18 cellular contexts compared by ENCODE assay signal in genomic region chr14:103818422-103818821, GRCh38.
"Had no signal": no experiment of that assay in that cellular context is flagged by ENCODE, and none has a peak within 500 bp of the region (broad histone marks: within the 10 kb centered on the region; RNA-seq: fewer than 3 reads in every experiment).

No MANE protein-coding gene starts in this region.

- H3K36me3 ChIP-seq: tibial nerve, vagina had no signal

- ATAC-seq: activated CD8-positive, alpha-beta memory T cell treated with anti-CD3 and anti-CD28 coated beads, Interleukin-2, amount 10 ng/mL, durations not matched to agents 7 days and 5 days had no signal

- DNase-seq: activated B cell treated with CpG ODN at 0.5 μM for 24 hours; activated CD4-positive, alpha-beta memory T cell treated with anti-CD3 and anti-CD28 coated beads, Interleukin-2, amount 10 ng/mL, durations not matched to agents 7 days and 5 days; activated CD4-positive, alpha-beta T cell treated with anti-CD3 and anti-CD28 coated beads for 48 hours; activated CD8-positive, alpha-beta memory T cell treated with anti-CD3 and anti-CD28 coated beads, Interleukin-2, amount 10 ng/mL, durations not matched to agents 7 days and 5 days; activated effector memory CD4-positive, alpha-beta T cell treated with Interleukin-2 at 50 U/mL for 16 hours; activated naive CD4-positive, alpha-beta T cell treated with anti-CD3 and anti-CD28 coated beads, Interleukin-2, amount 50 U/mL, for 16 hours; activated T-cell treated with anti-CD3 and anti-CD28 coated beads, Interleukin-2, amount 50 U/mL, for 24 hours; left cardiac atrium; midbrain; nephron progenitor cell; nucleus accumbens; stimulated activated CD4-positive, alpha-beta T cell treated with anti-CD3 and anti-CD28 coated beads, Interleukin-12 subunit alpha, Interleukin-12 subunit beta, amount 100 ng/mL, for 4 hours; stimulated activated CD4-positive, alpha-beta T cell treated with anti-CD3 and anti-CD28 coated beads, Interleukin-1b, Interleukin-23, amount 100 ng/mL, for 48 hours; stimulated activated CD8-positive, alpha-beta memory T cell treated with anti-CD3 and anti-CD28 coated beads, Interleukin-4, amount 100 ng/mL, for 48 hours; stimulated activated naive CD4-positive, alpha-beta T cell treated with Interleukin-2 at 50 U/mL for 16 hours; substantia nigra had no signal

- H3K27me3 ChIP-seq: tibial nerve, vagina had no signal

- H3K9me3 ChIP-seq: tibial nerve, vagina had no signal

- H3K9me3 Mint-ChIP-seq: activated B cell treated with CpG ODN at 0.5 μM for 24 hours; activated CD4-positive, alpha-beta memory T cell treated with anti-CD3 and anti-CD28 coated beads, Interleukin-2, amount 10 ng/mL, durations not matched to agents 7 days and 5 days; activated T-cell treated with anti-CD3 and anti-CD28 coated beads, Interleukin-2, amount 50 U/mL, for 24 hours had no signal

- H3K27ac Mint-ChIP-seq: activated B cell treated with CpG ODN at 0.5 μM for 24 hours; activated CD4-positive, alpha-beta memory T cell treated with anti-CD3 and anti-CD28 coated beads, Interleukin-2, amount 10 ng/mL, durations not matched to agents 7 days and 5 days; activated CD8-positive, alpha-beta memory T cell treated with anti-CD3 and anti-CD28 coated beads, Interleukin-2, amount 10 ng/mL, durations not matched to agents 7 days and 5 days; activated T-cell treated with anti-CD3 and anti-CD28 coated beads, Interleukin-2, amount 50 U/mL, for 24 hours; nephron progenitor cell had no signal

- H3K4me3 ChIP-seq: tibial nerve, vagina had no signal

- H3K27me3 Mint-ChIP-seq: activated B cell treated with CpG ODN at 0.5 μM for 24 hours; activated CD4-positive, alpha-beta memory T cell treated with anti-CD3 and anti-CD28 coated beads, Interleukin-2, amount 10 ng/mL, durations not matched to agents 7 days and 5 days; activated CD8-positive, alpha-beta memory T cell treated with anti-CD3 and anti-CD28 coated beads, Interleukin-2, amount 10 ng/mL, durations not matched to agents 7 days and 5 days; activated T-cell treated with anti-CD3 and anti-CD28 coated beads, Interleukin-2, amount 50 U/mL, for 24 hours had no signal

- H3K4me3 Mint-ChIP-seq: activated B cell treated with CpG ODN at 0.5 μM for 24 hours; activated CD4-positive, alpha-beta memory T cell treated with anti-CD3 and anti-CD28 coated beads, Interleukin-2, amount 10 ng/mL, durations not matched to agents 7 days and 5 days; activated CD8-positive, alpha-beta memory T cell treated with anti-CD3 and anti-CD28 coated beads, Interleukin-2, amount 10 ng/mL, durations not matched to agents 7 days and 5 days; activated T-cell treated with anti-CD3 and anti-CD28 coated beads, Interleukin-2, amount 50 U/mL, for 24 hours had no signal

- H3K27ac ChIP-seq: tibial nerve, vagina had no signal
